1 cellular context compared by ENCODE assay signal in genomic region chr3:194364652-194365434, GRCh38.
TF ChIP-seq lines count a peak whose summit lies in the region.

No MANE protein-coding gene starts in this region.

TF ChIP-seq in SK-N-SH, 30 proteins besides CTCF, POLR2A, EP300 and RAD21 (continued from another document):
- TF ChIP-seq PBX3 (IDR thresholded peaks at IDR 0.05) (peak; percentile 81), CHD2 (IDR thresholded peaks at IDR 0.05; ENCODE audit: low read length, partially characterized antibody) (peak; percentile 54), RCOR1 (IDR thresholded peaks at IDR 0.05; ENCODE audit: low read length) (no peak; the same call in none of the 2 replicates), FOXJ3 (CRISPR knock-in tag; IDR thresholded peaks at IDR 0.05) (0 out of 2 replicates have a peak, but pooled peaks have one; percentile 61), TCF12 (IDR thresholded peaks at IDR 0.05) (peak; percentile 24)
